ENCODE assay signal across 13 cellular contexts in genomic region chr9:135924628-135925338, GRCh38. TPM values are rescaled to one million over a fixed set of nuclear protein-coding genes. Genes with fewer than 3 reads are reported as not detected.
A peak's percentile ranks its signal among the peaks of the same experiment; 100 is the strongest.
DNase-seq lines count a peak whose midpoint lies in the region; ATAC-seq and TF ChIP-seq lines count a peak whose summit lies in the region.
"Had no signal": no experiment of that assay in that cellular context is flagged by ENCODE, and none has a peak within 500 bp of the region (broad histone marks: within the 10 kb centered on the region; RNA-seq: fewer than 3 reads in every experiment).

No MANE protein-coding gene starts in this region.

- no peak overlapping the region for H4K8ac ChIP-seq in neuronal stem cell (ENCODE audit: low read depth, low read length)

- no peak overlapping the region for H3K4me3 Mint-ChIP-seq in activated CD8-positive, alpha-beta memory T cell treated with anti-CD3 and anti-CD28 coated beads, Interleukin-2, amount 10 ng/mL, durations not matched to agents 7 days and 5 days
- no peak overlapping the region for H3K4me3 Mint-ChIP-seq in activated naive CD8-positive, alpha-beta T cell treated with anti-CD3 and anti-CD28 coated beads for 36 hours

- H3K4me1 ChIP-seq in neuronal stem cell (ENCODE audit: control insufficient read depth in 2 of 2, insufficient read depth in 1 of 2, low read depth in 1 of 2, low read length in 2 of 2) (no peaks in the 10 kb centered on the region), thyroid gland (no peaks in the 10 kb centered on the region)
- H3K4me1 ChIP-seq: upper lobe of left lung had no signal

- peaks cover 2% of the 10 kb centered on the region for H3K36me3 Mint-ChIP-seq in activated CD8-positive, alpha-beta memory T cell treated with anti-CD3 and anti-CD28 coated beads, Interleukin-2, amount 10 ng/mL, durations not matched to agents 7 days and 5 days
- H3K36me3 Mint-ChIP-seq in activated naive CD8-positive, alpha-beta T cell treated with anti-CD3 and anti-CD28 coated beads for 36 hours = peaks cover 5% of the 10 kb centered on the region

- no peak overlapping the region for H2AFZ ChIP-seq in neuronal stem cell (ENCODE audit: low read length)

- peaks cover 0 to 3% of the 10 kb centered on the region in 2 donors for H3K36me3 ChIP-seq in neuronal stem cell (replicated peaks in 1 of 2; ENCODE audit: control insufficient read depth in 2 of 2, insufficient read depth in 2 of 2, low read length in 2 of 2)
- peaks cover 0 to 2% of the 10 kb centered on the region in 2 donors for H3K36me3 ChIP-seq in thyroid gland

- H3K18ac ChIP-seq in neuronal stem cell (ENCODE audit: low read length) = no peak overlapping the region

- no peak overlapping the region for H2BK15ac ChIP-seq in neuronal stem cell (ENCODE audit: low read length)

- peaks cover 5% of the 10 kb centered on the region for H3K79me1 ChIP-seq in neuronal stem cell (ENCODE audit: low read depth, low read length)

- no peak overlapping the region for H3K4ac ChIP-seq in neuronal stem cell (ENCODE audit: low read length)

- H3K27ac Mint-ChIP-seq in activated CD8-positive, alpha-beta memory T cell treated with anti-CD3 and anti-CD28 coated beads, Interleukin-2, amount 10 ng/mL, durations not matched to agents 7 days and 5 days = no peak overlapping the region
- peak overlapping the region; percentile 78 for H3K27ac Mint-ChIP-seq in activated naive CD8-positive, alpha-beta T cell treated with anti-CD3 and anti-CD28 coated beads for 36 hours

- H2BK12ac ChIP-seq in neuronal stem cell (ENCODE audit: low read length) = no peak overlapping the region

- H3K23ac ChIP-seq in neuronal stem cell (ENCODE audit: low read depth, low read length, poor library complexity) = no peak overlapping the region

- H3K4me3 ChIP-seq in neuronal stem cell (ENCODE audit: low read length in 2 of 2) (no peak overlapping the region), thyroid gland (replicated peaks in 1 of 3) (no peak overlapping the region)
- H3K4me3 ChIP-seq: upper lobe of left lung had no signal

- peaks cover 39% of the 10 kb centered on the region for H3K4me1 Mint-ChIP-seq in activated CD8-positive, alpha-beta memory T cell treated with anti-CD3 and anti-CD28 coated beads, Interleukin-2, amount 10 ng/mL, durations not matched to agents 7 days and 5 days
- peaks cover 21% of the 10 kb centered on the region for H3K4me1 Mint-ChIP-seq in activated naive CD8-positive, alpha-beta T cell treated with anti-CD3 and anti-CD28 coated beads for 36 hours

- H4K91ac ChIP-seq in neuronal stem cell (ENCODE audit: low read depth, low read length, poor library complexity) = no peak overlapping the region

- H3K27ac ChIP-seq in neuronal stem cell (replicated peaks; ENCODE audit: low read length) = no peak overlapping the region
- H3K27ac ChIP-seq in thyroid gland = no peak overlapping the region
- H3K27ac ChIP-seq: upper lobe of left lung had no signal

- CTCF ChIA-PET in activated CD8-positive, alpha-beta memory T cell treated with anti-CD3 and anti-CD28 coated beads, Interleukin-2, amount 10 ng/mL, durations not matched to agents 7 days and 5 days (lab: Charles Lee) = interaction anchor here (1.3 kb wide), 1 partner anchor 37 kb away, joined by 4 read pairs; the partner anchor contains the start of gene UBAC1

- no peak overlapping the region for H2BK5ac ChIP-seq in neuronal stem cell (ENCODE audit: low read length)

- intact Hi-C loops in thyroid gland (cut with DNase I) = no loop called here

- H3K9me3 ChIP-seq in neuronal stem cell (replicated peaks in 1 of 2; ENCODE audit: control insufficient read depth in 2 of 2, insufficient read depth in 1 of 2, low read depth in 1 of 2, low read length in 2 of 2) (peaks cover 0 to 11% of the 10 kb centered on the region in 2 donors), thyroid gland (no peaks in the 10 kb centered on the region)
- H3K9me3 ChIP-seq: upper lobe of left lung had no signal

- TF ChIP-seq POLR2A in thyroid gland (IDR thresholded peaks at IDR 0.05) = no peak

- H3K9me3 Mint-ChIP-seq in activated CD8-positive, alpha-beta memory T cell treated with anti-CD3 and anti-CD28 coated beads, Interleukin-2, amount 10 ng/mL, durations not matched to agents 7 days and 5 days (ENCODE audit: low read depth) = no peaks in the 10 kb centered on the region
- H3K9me3 Mint-ChIP-seq in activated naive CD8-positive, alpha-beta T cell treated with anti-CD3 and anti-CD28 coated beads for 36 hours = no peaks in the 10 kb centered on the region

- TF ChIP-seq CTCF in thyroid gland (IDR thresholded peaks at IDR 0.05) = no peak

- ATAC-seq in activated CD8-positive, alpha-beta memory T cell treated with anti-CD3 and anti-CD28 coated beads, Interleukin-2, amount 10 ng/mL, durations not matched to agents 7 days and 5 days = no peak
- no peak for ATAC-seq in GM19324 (IDR thresholded peaks at IDR 0.05; ENCODE audit: low FRiP score, unreplicated experiment)
- no peak for ATAC-seq in HG03442 (IDR thresholded peaks at IDR 0.05; ENCODE audit: unreplicated experiment)
- ATAC-seq: right cardiac atrium had no signal

- H2AK5ac ChIP-seq in neuronal stem cell (ENCODE audit: low read depth, low read length) = no peak overlapping the region

- H2BK120ac ChIP-seq in neuronal stem cell (ENCODE audit: low read depth, low read length) = no peak overlapping the region

- no peak overlapping the region for H3K4me2 ChIP-seq in neuronal stem cell (ENCODE audit: insufficient read depth, low read length, poor library complexity, severe bottlenecking)

- no peaks in the 10 kb centered on the region for H3K27me3 ChIP-seq in neuronal stem cell (ENCODE audit: control insufficient read depth in 3 of 3, insufficient read depth in 3 of 3, low read depth in 1 of 3, low read length in 3 of 3)
- no peaks in the 10 kb centered on the region for H3K27me3 ChIP-seq in thyroid gland
- H3K27me3 ChIP-seq: upper lobe of left lung had no signal

- no CpG with 5 or more reads among the region's 27 CpGs for WGBS in neuronal stem cell (ENCODE audit: extremely low coverage in 2 of 2, insufficient read length in 2 of 2, insufficient replicate concordance in 1 of 2), 2 donors
- 86 to 90% methylated on average over 27 of the region's 27 CpGs for WGBS in thyroid gland, 2 donors

- H3K9ac ChIP-seq in neuronal stem cell (ENCODE audit: low read depth, low read length, poor library complexity) = peak overlapping the region; percentile 77

- no peaks in the 10 kb centered on the region for H3K27me3 Mint-ChIP-seq in activated CD8-positive, alpha-beta memory T cell treated with anti-CD3 and anti-CD28 coated beads, Interleukin-2, amount 10 ng/mL, durations not matched to agents 7 days and 5 days
- no peaks in the 10 kb centered on the region for H3K27me3 Mint-ChIP-seq in activated naive CD8-positive, alpha-beta T cell treated with anti-CD3 and anti-CD28 coated beads for 36 hours

- no peak overlapping the region for H3K14ac ChIP-seq in neuronal stem cell (ENCODE audit: low read length)

- DNase-seq in activated CD8-positive, alpha-beta memory T cell treated with anti-CD3 and anti-CD28 coated beads for 24 hours = peak; percentile 61
- DNase-seq in activated CD8-positive, alpha-beta memory T cell treated with anti-CD3 and anti-CD28 coated beads, Interleukin-2, amount 10 ng/mL, durations not matched to agents 7 days and 5 days = no peak
- DNase-seq in NAMALWA (ENCODE audit: low spot score) = peak; percentile 18
- no peak for DNase-seq in activated naive CD8-positive, alpha-beta T cell treated with anti-CD3 and anti-CD28 coated beads for 36 hours
- no peak for DNase-seq in neuronal stem cell (ENCODE audit: low spot score)
- DNase-seq in thyroid gland = no peak
- DNase-seq: cerebellar nuclear complex, MV-4-11, NCI-H69, right cardiac atrium, upper lobe of left lung had no signal

RNA-seq across cellular contexts. Expression of gene CAMSAP1, which starts 17.4 kb away (rescaled TPM):
- total RNA-seq in activated CD8-positive, alpha-beta memory T cell treated with anti-CD3 and anti-CD28 coated beads, Interleukin-2, amount 10 ng/mL, durations not matched to agents 7 days and 5 days = 10 to 100 TPM; 20.3 to 22.7 TPM
- total RNA-seq in activated naive CD8-positive, alpha-beta T cell treated with anti-CD3 and anti-CD28 coated beads for 36 hours = 10 to 100 TPM; 19.9 to 21.8 TPM
- polyA plus RNA-seq in neuronal stem cell (2013, experiment 1 of 2) = 30.3 TPM
- 27.6 TPM for polyA plus RNA-seq in neuronal stem cell (2013, experiment 2 of 2)
- total RNA-seq in thyroid gland = 10 to 100 TPM; 11.8 to 23.4 (median 19.9) TPM

RNA-seq across cellular contexts. Expression of gene UBAC1, which starts 36.4 kb away (rescaled TPM):
- total RNA-seq in activated CD8-positive, alpha-beta memory T cell treated with anti-CD3 and anti-CD28 coated beads, Interleukin-2, amount 10 ng/mL, durations not matched to agents 7 days and 5 days = 10 to 100 TPM; 32.6 to 36.5 TPM
- 10 to 100 TPM; 30.0 to 32.6 TPM for total RNA-seq in activated naive CD8-positive, alpha-beta T cell treated with anti-CD3 and anti-CD28 coated beads for 36 hours
- polyA plus RNA-seq in neuronal stem cell (2013, experiment 1 of 2) = 44.5 TPM
- 42.3 TPM for polyA plus RNA-seq in neuronal stem cell (2013, experiment 2 of 2)
- total RNA-seq in thyroid gland = 10 to 100 TPM; 37.9 to 56.2 (median 44.2) TPM

Comparison
In these comparisons a context has a peak if more than half of its experiments do, and no peak if none do; other contexts are left out.
1. DNase-seq: peak in activated CD8-positive, alpha-beta memory T cell treated with anti-CD3 and anti-CD28 coated beads for 24 hours (single experiment) and NAMALWA (single experiment); none in activated CD8-positive, alpha-beta memory T cell treated with anti-CD3 and anti-CD28 coated beads, Interleukin-2, amount 10 ng/mL, durations not matched to agents 7 days and 5 days (single experiment), activated naive CD8-positive, alpha-beta T cell treated with anti-CD3 and anti-CD28 coated beads for 36 hours (single experiment), neuronal stem cell (single experiment) and thyroid gland (0 of 2).